ENCODE assay signal across 8 cellular contexts in genomic region chr6:170438402-170438753, GRCh38.
A peak's percentile ranks its signal among the peaks of the same experiment; 100 is the strongest.
DNase-seq lines count a peak whose midpoint lies in the region; ATAC-seq lines count a peak whose summit lies in the region.

No MANE protein-coding gene starts in this region.

- H3K36me3 ChIP-seq in ectodermal cell (ENCODE audit: control insufficient read depth, insufficient read depth, low read length), result no peaks in the 10 kb centered on the region

- H3K4me3 Mint-ChIP-seq in T-helper 1 cell treated with Interleukin-12 subunit alpha and Interleukin-12 subunit beta and Interleukin-4 antibody, amounts not matched to agents 30 μg/mL and 1 μg/mL, for 36 hours, result peak overlapping the region; percentile 14

- no peak overlapping the region for H3K27ac Mint-ChIP-seq in T-helper 1 cell treated with Interleukin-12 subunit alpha and Interleukin-12 subunit beta and Interleukin-4 antibody, amounts not matched to agents 30 μg/mL and 1 μg/mL, for 36 hours

- peaks cover 2% of the 10 kb centered on the region for H3K4me1 Mint-ChIP-seq in T-helper 1 cell treated with Interleukin-12 subunit alpha and Interleukin-12 subunit beta and Interleukin-4 antibody, amounts not matched to agents 30 μg/mL and 1 μg/mL, for 36 hours (ENCODE audit: low read depth)

- H3K27ac ChIP-seq in ectodermal cell (ENCODE audit: insufficient read depth, low read depth, low read length, poor library complexity, severe bottlenecking), result peak overlapping the region; percentile 79

- no peaks in the 10 kb centered on the region for H3K27me3 ChIP-seq in ectodermal cell (ENCODE audit: control insufficient read depth, insufficient read depth, low read length, poor library complexity, severe bottlenecking)

- H3K4me3 ChIP-seq in ectodermal cell (ENCODE audit: insufficient read depth, low read depth, low read length), result no peak overlapping the region

- H3K4me1 ChIP-seq in ectodermal cell (ENCODE audit: control insufficient read depth, insufficient read depth, low read length), result peaks cover 50% of the 10 kb centered on the region

- H3K9me3 ChIP-seq in ectodermal cell (ENCODE audit: control insufficient read depth, low read length), result no peaks in the 10 kb centered on the region

- 13 to 16% methylated on average over 15 of the region's 15 CpGs for WGBS in ectodermal cell, 2 experiments

- ATAC-seq in HG02759 (IDR thresholded peaks at IDR 0.05; ENCODE audit: unreplicated experiment), result peak; percentile 99

- no peaks in the 10 kb centered on the region for H3K27me3 Mint-ChIP-seq in T-helper 1 cell treated with Interleukin-12 subunit alpha and Interleukin-12 subunit beta and Interleukin-4 antibody, amounts not matched to agents 30 μg/mL and 1 μg/mL, for 36 hours (ENCODE audit: low read depth)

- DNase-seq in activated CD8-positive, alpha-beta memory T cell treated with anti-CD3 and anti-CD28 coated beads for 24 hours, result peak; percentile 62
- DNase-seq in activated CD8-positive, alpha-beta memory T cell treated with anti-CD3 and anti-CD28 coated beads, Interleukin-2, amount 50 U/mL, for 4 hours, result no peak
- DNase-seq in NCI-H128 (lab: John Stamatoyannopoulos, UW; ENCODE audit: unreplicated experiment), result peak; percentile 97
- DNase-seq in medulla oblongata (ENCODE audit: extremely low spot score), result peak; percentile 3
- DNase-seq in stimulated activated CD8-positive, alpha-beta memory T cell treated with anti-CD3 and anti-CD28 coated beads, Interleukin-4, amount 100 ng/mL, for 48 hours, result peak; percentile 75

- H3K9me3 Mint-ChIP-seq in T-helper 1 cell treated with Interleukin-12 subunit alpha and Interleukin-12 subunit beta and Interleukin-4 antibody, amounts not matched to agents 30 μg/mL and 1 μg/mL, for 36 hours, result peaks cover 7% of the 10 kb centered on the region

- peaks cover 3% of the 10 kb centered on the region for H3K36me3 Mint-ChIP-seq in T-helper 1 cell treated with Interleukin-12 subunit alpha and Interleukin-12 subunit beta and Interleukin-4 antibody, amounts not matched to agents 30 μg/mL and 1 μg/mL, for 36 hours (ENCODE audit: low read depth)
